In genomic region chr20:62064788-62065668, GRCh38 we compare ENCODE assay signal across 8 cellular contexts. TPM values are rescaled to one million over a fixed set of nuclear protein-coding genes. Genes with fewer than 3 reads are reported as not detected.
DNase-seq lines count a peak whose midpoint lies in the region; ATAC-seq, FAIRE-seq and TF ChIP-seq lines count a peak whose summit lies in the region.

No MANE protein-coding gene starts in this region.

- DNase-seq in AG10803 (ENCODE audit: low read depth) (no peak), foreskin keratinocyte (no peak), sigmoid colon (no peak), LoVo (ENCODE audit: low spot score) (no peak), RCC 7860 (ENCODE audit: low spot score) (no peak)

- no peak for TF ChIP-seq CTCF in AG10803 (conservative IDR thresholded peaks at IDR 0.05; ENCODE audit: low read length)
- TF ChIP-seq CTCF in SU-DHL-6 (IDR thresholded peaks at IDR 0.05; ENCODE audit: insufficient read depth, low read length, poor library complexity, severe bottlenecking) = no peak
- no peak for TF ChIP-seq CTCF in foreskin keratinocyte (conservative IDR thresholded peaks at IDR 0.05)
- TF ChIP-seq CTCF in sigmoid colon (IDR thresholded peaks at IDR 0.05) = no peak

- H3F3A ChIP-seq in SU-DHL-6 (ENCODE audit: insufficient read depth) = no peaks in the 10 kb centered on the region

- ATAC-seq in GM18858 (IDR thresholded peaks at IDR 0.05; ENCODE audit: unreplicated experiment) = peak; percentile 11
- ATAC-seq in HG02973 (IDR thresholded peaks at IDR 0.05; ENCODE audit: unreplicated experiment) = peak; percentile 16
- peak; percentile 3 for ATAC-seq in foreskin keratinocyte

- H4K20me1 ChIP-seq in SU-DHL-6 (ENCODE audit: low read depth, low read length) = no peaks in the 10 kb centered on the region

- H3K36me3 ChIP-seq in SU-DHL-6 (ENCODE audit: low read length) (no peaks in the 10 kb centered on the region), sigmoid colon (no peaks in the 10 kb centered on the region)

- peak overlapping the region; percentile 57 for H3K4me3 ChIP-seq in AG10803 (ENCODE audit: low read length)
- peak overlapping the region; percentile 63 for H3K4me3 ChIP-seq in SU-DHL-6 (ENCODE audit: insufficient read depth, low read length, poor library complexity, severe bottlenecking)
- H3K4me3 ChIP-seq in sigmoid colon = peak overlapping the region; percentile 40 to 73 (median 72)

- H3K27me3 ChIP-seq in SU-DHL-6 (ENCODE audit: low read length) (no peaks in the 10 kb centered on the region), foreskin keratinocyte (no peaks in the 10 kb centered on the region), sigmoid colon (no peaks in the 10 kb centered on the region)

- TF ChIP-seq EP300 in sigmoid colon (IDR thresholded peaks at IDR 0.05) = no peak

- H3K4me1 ChIP-seq in foreskin keratinocyte (no peaks in the 10 kb centered on the region), sigmoid colon (peaks cover 0 to 54% (median 44%) of the 10 kb centered on the region in 4 donors)

- H3K9me3 ChIP-seq in SU-DHL-6 (ENCODE audit: insufficient read depth, low read length) (no peaks in the 10 kb centered on the region), sigmoid colon (no peaks in the 10 kb centered on the region)

- TF ChIP-seq POLR2A in sigmoid colon (IDR thresholded peaks at IDR 0.05) = no peak

- FAIRE-seq in RCC 7860 (lab: Jason Lieb, UNC) = no peak

- peaks cover 41% of the 10 kb centered on the region for H3K79me2 ChIP-seq in SU-DHL-6 (ENCODE audit: insufficient read depth, low read length)

- H3K9me2 ChIP-seq in SU-DHL-6 (replicated peaks; ENCODE audit: insufficient read depth, low read length) = no peaks in the 10 kb centered on the region

- no peak overlapping the region for H2AFZ ChIP-seq in SU-DHL-6 (ENCODE audit: low read depth, low read length, severe bottlenecking)

- H3K4me2 ChIP-seq in SU-DHL-6 (ENCODE audit: low read depth, low read length, poor library complexity, severe bottlenecking) = peak overlapping the region; percentile 35

- H3K27ac ChIP-seq in SU-DHL-6 (ENCODE audit: low read depth, low read length) (no peak overlapping the region; the same call in 1 of the 2 replicates), foreskin keratinocyte (no peak overlapping the region), sigmoid colon (peak overlapping the region; percentile 75 to 91 (median 83))

- peak overlapping the region; percentile 54; the same call in 1 of the 2 replicates for H3K9ac ChIP-seq in SU-DHL-6 (ENCODE audit: low read length)

- intact Hi-C loops in sigmoid colon (cut with DNase I) = loop anchor here (5.0 kb wide), 1 partner anchor 117 kb away; the partner anchor contains the start of gene MTG2

- 1% methylated on average over 162 of the region's 162 CpGs for WGBS in sigmoid colon, 2 donors

RNA-seq across cellular contexts. Expression of gene TAF4, which starts 0.7 kb away (rescaled TPM):
- total RNA-seq in foreskin keratinocyte (7.2 and 9.0 TPM in 2 replicates), sigmoid colon (10 to 100 TPM in 2 of 4 donors, 1 to 10 TPM in 2; 8.0 to 13.3 (median 10.9) TPM)
- polyA plus RNA-seq in foreskin keratinocyte (3.0 and 3.2 TPM in 2 replicates), sigmoid colon (10 to 100 TPM in 1 of 3 donors, 1 to 10 TPM in 2; 3.6 to 10.3 (median 6.5) TPM)

RNA-seq across cellular contexts. Expression of gene LSM14B, which starts 57.2 kb away (rescaled TPM):
- total RNA-seq in foreskin keratinocyte (24.6 and 24.8 TPM in 2 replicates), sigmoid colon (10 to 100 TPM; 20.8 to 28.5 (median 23.6) TPM)
- polyA plus RNA-seq in foreskin keratinocyte (17.5 and 18.1 TPM in 2 replicates), sigmoid colon (10 to 100 TPM; 16.9 to 25.8 (median 21.6) TPM)

Comparison
In these comparisons a context has a peak if more than half of its experiments do, and no peak if none do; other contexts are left out.
1. H3K27ac ChIP-seq: peak in sigmoid colon (4 of 4); none in SU-DHL-6 (single experiment) and foreskin keratinocyte (single experiment).
2. Peak in every context shown above with its lines, with median percentiles within 50 percentile points of each other: H3K4me3 ChIP-seq and ATAC-seq.